8 cellular contexts compared by ENCODE assay signal in the genomic region with DNA sequence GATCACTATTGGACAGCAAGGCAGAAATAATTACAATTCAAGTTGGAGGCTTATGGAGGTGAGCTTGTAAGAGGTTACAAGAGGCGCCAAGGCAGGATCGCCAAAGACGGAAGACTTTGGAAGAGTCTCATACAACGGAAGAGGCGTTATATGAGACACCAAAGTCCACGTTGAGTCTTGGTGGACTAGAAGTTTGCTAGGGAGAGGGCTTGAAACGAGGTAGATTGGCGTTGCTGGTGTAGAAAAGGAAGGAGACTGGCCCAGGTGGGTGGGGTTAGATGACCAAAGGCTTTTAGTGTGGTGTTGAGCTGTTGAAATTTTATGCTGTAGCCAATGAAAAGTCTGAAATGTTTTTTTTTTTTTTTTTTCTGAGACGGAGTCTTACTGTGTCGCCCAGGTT. TPM values are rescaled to one million over a fixed set of nuclear protein-coding genes. Genes with fewer than 3 reads are reported as not detected.
DNase-seq lines count a peak whose midpoint lies in the region; TF ChIP-seq lines count a peak whose summit lies in the region.
"Had no signal": no experiment of that assay in that cellular context is flagged by ENCODE, and none has a peak within 500 bp of the region (broad histone marks: within the 10 kb centered on the region; RNA-seq: fewer than 3 reads in every experiment).

No MANE protein-coding gene starts in this region.

- in situ Hi-C loops in GM23248 (cut with MboI): no loop called here

- H3K36me3 ChIP-seq in GM23248 (ENCODE audit: low read depth): no peaks in the 10 kb centered on the region
- H3K36me3 ChIP-seq in OCI-LY1 (ENCODE audit: insufficient read depth, low read length): peaks cover 36% of the 10 kb centered on the region

- H3F3A ChIP-seq in GM23248 (ENCODE audit: insufficient read depth): no peaks in the 10 kb centered on the region
- H3F3A ChIP-seq in OCI-LY1 (ENCODE audit: insufficient read depth, low read length): no peaks in the 10 kb centered on the region

- peaks cover 10% of the 10 kb centered on the region for H3K4me1 Mint-ChIP-seq in progenitor cell of endocrine pancreas (ENCODE audit: low read depth)

- DNase-seq in GM23248 (no peak), epithelial cell of proximal tubule (ENCODE audit: low read depth) (no peak), progenitor cell of endocrine pancreas (ENCODE audit: low spot score, unreplicated experiment) (no peak), D341Med (ENCODE audit: low spot score) (no peak), cerebellar cortex (ENCODE audit: low spot score) (no peak), GOT3 (lab: John Stamatoyannopoulos, UW) (no peak)
- DNase-seq: occipital lobe had no signal

- H2AFZ ChIP-seq in GM23248: peak overlapping the region; percentile 99; the same call in 1 of the 2 replicates
- H2AFZ ChIP-seq in OCI-LY1 (ENCODE audit: low read length): no peak overlapping the region

- WGBS in GM23248 (ENCODE audit: low coverage in 1 of 2, low lambda C conversion rate in 2 of 2, missing lambda C conversion rate in 2 of 2), 2 experiments: 78 to 89% methylated on average over 10 of the region's 10 CpGs

- peak overlapping the region; percentile 79 for H3K9ac ChIP-seq in GM23248
- H3K9ac ChIP-seq in OCI-LY1 (ENCODE audit: low read length): peak overlapping the region; percentile 93

- H3K4me2 ChIP-seq in GM23248 (ENCODE audit: unreplicated experiment): peak overlapping the region; percentile 77
- peak overlapping the region; percentile 90 for H3K4me2 ChIP-seq in OCI-LY1 (ENCODE audit: low read length)

- H3K27ac ChIP-seq in GM23248 (no peak overlapping the region), OCI-LY1 (ENCODE audit: low read depth, low read length, poor library complexity, severe bottlenecking) (peak overlapping the region; percentile 67)

- peaks cover 30% of the 10 kb centered on the region for H3K36me3 Mint-ChIP-seq in progenitor cell of endocrine pancreas (ENCODE audit: insufficient read depth)

- H3K27ac Mint-ChIP-seq in progenitor cell of endocrine pancreas: peak overlapping the region; percentile 99

- peaks cover 16% of the 10 kb centered on the region for H3K9me3 Mint-ChIP-seq in progenitor cell of endocrine pancreas (ENCODE audit: low read depth)

- H3K27me3 ChIP-seq in GM23248 (replicated peaks; ENCODE audit: insufficient read depth) (no peaks in the 10 kb centered on the region), OCI-LY1 (ENCODE audit: insufficient read depth, low read length) (no peaks in the 10 kb centered on the region)

- no peaks in the 10 kb centered on the region for H3K9me2 ChIP-seq in GM23248 (ENCODE audit: insufficient read depth)
- H3K9me2 ChIP-seq in OCI-LY1 (ENCODE audit: low read depth, low read length): no peaks in the 10 kb centered on the region

- no peaks in the 10 kb centered on the region for H4K20me1 ChIP-seq in GM23248 (ENCODE audit: insufficient read depth)
- no peaks in the 10 kb centered on the region for H4K20me1 ChIP-seq in OCI-LY1 (ENCODE audit: insufficient read depth, low read length)

- H3K4me3 ChIP-seq in GM23248 (peak overlapping the region; percentile 90), OCI-LY1 (ENCODE audit: low read depth, low read length, poor library complexity, severe bottlenecking) (peak overlapping the region; percentile 90), epithelial cell of proximal tubule (ENCODE audit: low read depth, low read length) (peak overlapping the region; percentile 72)

- peak overlapping the region; percentile 97 for H3K4me3 Mint-ChIP-seq in progenitor cell of endocrine pancreas (ENCODE audit: low read depth)

- H3K9me3 ChIP-seq in GM23248 (ENCODE audit: low read depth): no peaks in the 10 kb centered on the region
- H3K9me3 ChIP-seq in OCI-LY1 (ENCODE audit: low read length): no peaks in the 10 kb centered on the region

- peaks cover 48% of the 10 kb centered on the region for H3K79me2 ChIP-seq in GM23248 (ENCODE audit: insufficient read depth)
- peaks cover 56% of the 10 kb centered on the region for H3K79me2 ChIP-seq in OCI-LY1 (ENCODE audit: insufficient read depth, low read length)

- 0 out of 2 replicates have a peak, but pooled peaks cover 4% of the 10 kb centered on the region for H3K4me1 ChIP-seq in GM23248 (ENCODE audit: insufficient read depth)
- H3K4me1 ChIP-seq in OCI-LY1 (ENCODE audit: insufficient read depth, low read length, severe bottlenecking): peaks cover 22% of the 10 kb centered on the region

- TF ChIP-seq CTCF in OCI-LY1 (IDR thresholded peaks at IDR 0.05; ENCODE audit: low read length) (no peak), epithelial cell of proximal tubule (conservative IDR thresholded peaks at IDR 0.05; ENCODE audit: low read depth, low read length) (no peak), progenitor cell of endocrine pancreas (IDR thresholded peaks at IDR 0.05; ENCODE audit: unreplicated experiment) (no peak)

- H3K27me3 Mint-ChIP-seq in progenitor cell of endocrine pancreas: no peaks in the 10 kb centered on the region

RNA-seq across cellular contexts. Expression of a gene that starts 1.4 kb away (rescaled TPM):
- total RNA-seq in GM23248 (2014; rRNA removed; shearing (Covaris generic)): 21.6 and 21.8 TPM in 2 replicates
- polyA plus RNA-seq in GM23248 (2016; fragmentation: Nextera tagmentation; extraction: Ambion mirVana): 17.1 and 17.8 TPM in 2 replicates
- total RNA-seq in epithelial cell of proximal tubule (38.1 and 46.2 TPM in 2 replicates), progenitor cell of endocrine pancreas (61.2 and 63.3 TPM in 2 replicates)

RNA-seq across cellular contexts. Expression of a gene that starts 35.2 kb away (rescaled TPM):
- total RNA-seq in GM23248 (2014; rRNA removed; shearing (Covaris generic)): 0.22 TPM in 1 of 2 replicates, not detected in the other
- not detected in 2 replicates for polyA plus RNA-seq in GM23248 (2016; fragmentation: Nextera tagmentation; extraction: Ambion mirVana)
- 85.9 and 167 TPM in 2 replicates for total RNA-seq in epithelial cell of proximal tubule
- 393 and 397 TPM in 2 replicates for total RNA-seq in progenitor cell of endocrine pancreas

Comparison
In these comparisons a context has a peak if more than half of its experiments do, and no peak if none do; other contexts are left out.
1. RNA of a gene that starts 35.2 kb away (total RNA-seq): 393 to 397 TPM in progenitor cell of endocrine pancreas and 85.9 to 167 TPM in epithelial cell of proximal tubule; 0.22 TPM in GM23248; every median in the first group is over 10 times any median in the second.
2. Peak in every context shown above with its lines, with median percentiles within 50 percentile points of each other: H3K4me3 ChIP-seq.